Comparison of ENCODE assay signal across 20 cellular contexts in genomic region chr19:5889288-5889971, GRCh38. TPM values are rescaled to one million over a fixed set of nuclear protein-coding genes. Genes with fewer than 3 reads are reported as not detected.
DNase-seq lines count a peak whose midpoint lies in the region; ATAC-seq, FAIRE-seq and TF ChIP-seq lines count a peak whose summit lies in the region.
"Had no signal": no experiment of that assay in that cellular context is flagged by ENCODE, and none has a peak within 500 bp of the region (broad histone marks: within the 10 kb centered on the region; RNA-seq: fewer than 3 reads in every experiment).

No MANE protein-coding gene starts in this region.

- intact Hi-C loops in K562 (cut with micrococcal nuclease), result no loop called here
- intact Hi-C loops in Right ventricle myocardium superior (cut with DNase I), result no loop called here

- H3K27ac ChIP-seq in GM23248 (no peak overlapping the region), K562 (ENCODE audit: extremely low read depth, low read depth, low read length) (no peak overlapping the region), trophoblast cell (ENCODE audit: low read depth, low read length) (no peak overlapping the region)
- H3K27ac ChIP-seq: heart right ventricle had no signal

- H3K4me3 ChIP-seq in GM23248 (no peak overlapping the region), K562 (no peak overlapping the region), trophoblast cell (ENCODE audit: low read depth, low read length) (no peak overlapping the region)
- H3K4me3 ChIP-seq: heart right ventricle had no signal

- no peaks in the 10 kb centered on the region for H3F3A ChIP-seq in GM23248 (ENCODE audit: insufficient read depth)

- no peak overlapping the region for H3K4ac ChIP-seq in trophoblast cell (ENCODE audit: low read depth, low read length)

- TF ChIP-seq EP300 in K562 (IDR thresholded peaks at IDR 0.05; ENCODE audit: low read length), result no peak

- no peak overlapping the region for H3K18ac ChIP-seq in trophoblast cell (ENCODE audit: low read length)

- no peak overlapping the region for H2BK12ac ChIP-seq in trophoblast cell (ENCODE audit: low read length)

- H4K91ac ChIP-seq in trophoblast cell (ENCODE audit: low read depth, low read length), result no peak overlapping the region

- H3K9me3 ChIP-seq in GM23248 (ENCODE audit: low read depth) (no peaks in the 10 kb centered on the region), K562 (replicated peaks; ENCODE audit: control insufficient read depth, insufficient read depth, low read depth, low read length) (no peaks in the 10 kb centered on the region), trophoblast cell (ENCODE audit: insufficient read depth, low read depth, low read length) (no peaks in the 10 kb centered on the region)
- H3K9me3 ChIP-seq: heart right ventricle had no signal

- no peak overlapping the region for H3K23ac ChIP-seq in trophoblast cell (ENCODE audit: low read length)

- H3K4me2 ChIP-seq in GM23248 (ENCODE audit: unreplicated experiment), result no peak overlapping the region
- H3K4me2 ChIP-seq in K562 (ENCODE audit: insufficient read depth, low read length), result no peak overlapping the region
- no peak overlapping the region for H3K4me2 ChIP-seq in trophoblast cell (ENCODE audit: low read length)

- no peak for TF ChIP-seq CTCF in K562 (IDR thresholded peaks at IDR 0.05 in 2 of 3, conservative IDR thresholded peaks at IDR 0.05 in 1 of 3; ENCODE audit: insufficient read depth in 2 of 3, low read depth in 1 of 3, low read length in 3 of 3)

- ATAC-seq in K562, result no peak
- ATAC-seq in Right ventricle myocardium superior (ENCODE audit: poor library complexity), result no peak
- ATAC-seq: heart right ventricle; stimulated activated memory B cell treated with anti-CD40 and anti-IgM and Interleukin-4, amounts not matched to agents 10 μg/mL and 1 μg/mL and 100 μg/mL, for 72 hours had no signal

- TF ChIP-seq POLR2A in K562 (conservative IDR thresholded peaks at IDR 0.05) (0 out of 2 replicates have a peak, but pooled peaks have one; percentile 25), GM12892 (IDR thresholded peaks at IDR 0.05; ENCODE audit: low read depth, low read length) (no peak)

- BruUV-seq in K562 (replicated peaks; lab: Mats Ljungman, UMichigan), result no TSS peak

- H2BK5ac ChIP-seq in trophoblast cell (ENCODE audit: low read depth, low read length, poor library complexity), result no peak overlapping the region

- H3K79me2 ChIP-seq in GM23248 (ENCODE audit: insufficient read depth) (no peaks in the 10 kb centered on the region), K562 (ENCODE audit: control insufficient read depth, insufficient read depth, low read length) (no peaks in the 10 kb centered on the region), trophoblast cell (ENCODE audit: control insufficient read depth, insufficient read depth, low read length, poor library complexity) (no peaks in the 10 kb centered on the region)

- POLR2A ChIA-PET in K562 (lab: Yijun Ruan, JAX), result interaction anchor here (0.7 to 4.2 kb wide), 2 partner anchors 13 to 14 kb away, joined by 4 to 28 read pairs; partner anchors contain the start of genes NDUFA11 and VMAC

- in situ Hi-C loops in GM23248 (cut with MboI), result no loop called here
- in situ Hi-C loops in K562 (cut with MboI), result no loop called here

- H3K79me1 ChIP-seq in trophoblast cell (ENCODE audit: low read length), result no peaks in the 10 kb centered on the region

- H2AFZ ChIP-seq in GM23248 (no peak overlapping the region), K562 (ENCODE audit: low read depth, low read length) (no peak overlapping the region), trophoblast cell (ENCODE audit: insufficient read depth, low read length, poor library complexity) (no peak overlapping the region)

- no peak for FAIRE-seq in K562 (lab: Jason Lieb, UNC)
- no peak for FAIRE-seq in GM12892 (lab: Jason Lieb, UNC)
- FAIRE-seq: HTR-8/SVneo, urothelium cell line had no signal

- no peaks in the 10 kb centered on the region for H3K27me3 ChIP-seq in GM23248 (replicated peaks; ENCODE audit: insufficient read depth)
- H3K27me3 ChIP-seq in K562 (ENCODE audit: control insufficient read depth in 2 of 2, insufficient read depth in 2 of 2, low read length in 2 of 2), result no peaks in the 10 kb centered on the region
- H3K27me3 ChIP-seq in trophoblast cell (ENCODE audit: insufficient read depth, low read length), result no peaks in the 10 kb centered on the region

- peaks cover under 1% of the 10 kb centered on the region for H3K9me1 ChIP-seq in K562 (ENCODE audit: control insufficient read depth, insufficient read depth, low read length)

- CTCF ChIA-PET in K562 (lab: Yijun Ruan, JAX; ENCODE audit: low intra/inter-chr PET ratio), result interaction anchor here (0.6 kb wide), 1 partner anchor 220 kb away, joined by 4 read pairs; no protein-coding TSS in a partner anchor

- no peaks in the 10 kb centered on the region for H3K4me1 ChIP-seq in GM23248 (ENCODE audit: insufficient read depth)
- H3K4me1 ChIP-seq in K562 (replicated peaks in 1 of 2; ENCODE audit: control insufficient read depth in 2 of 2, insufficient read depth in 2 of 2, low read length in 2 of 2), result peaks cover 6 to 40% of the 10 kb centered on the region in 2 experiments
- peaks cover 0 to 2% of the 10 kb centered on the region in 2 experiments for H3K4me1 ChIP-seq in trophoblast cell (ENCODE audit: control insufficient read depth in 1 of 2, insufficient read depth in 2 of 2, low read length in 2 of 2)

- H3K9ac ChIP-seq in GM23248, result no peak overlapping the region
- peak overlapping the region in 1 of 2 experiments; percentile 20; a peak in 1 of 4 replicates for H3K9ac ChIP-seq in K562 (ENCODE audit: insufficient read depth in 1 of 2, low read depth in 2 of 2, low read length in 2 of 2)
- no peak overlapping the region for H3K9ac ChIP-seq in trophoblast cell (ENCODE audit: low read length)

- H4K12ac ChIP-seq in trophoblast cell (ENCODE audit: low read depth, low read length), result no peak overlapping the region

- H4K20me1 ChIP-seq in GM23248 (ENCODE audit: insufficient read depth) (no peaks in the 10 kb centered on the region), K562 (replicated peaks; ENCODE audit: control insufficient read depth, insufficient read depth, low read length) (peaks cover 9% of the 10 kb centered on the region; the same call in 1 of the 2 replicates)

- no peaks in the 10 kb centered on the region for H3K9me2 ChIP-seq in GM23248 (ENCODE audit: insufficient read depth)

- DNase-seq in GM23248, result peak; percentile 51
- DNase-seq in K562 (ENCODE audit: extremely low read depth in 1 of 4, low spot score in 3 of 4), result no peak
- DNase-seq in trophoblast cell, result peak; percentile 17 to 27
- no peak for DNase-seq in DMS79 treated with DMSO at 0.1 percent for 48 hours (lab: John Stamatoyannopoulos, UW)
- no peak for DNase-seq in Right ventricle myocardium superior
- DNase-seq in GM12892 (ENCODE audit: insufficient read length), result no peak
- DNase-seq: activated CD4-positive, CD25-positive, alpha-beta regulatory T cell; DMS 273 treated with DMSO at 0.1 percent for 48 hours; GOT3; heart right ventricle; NCI-H1930; NCI-H82 had no signal

- TF ChIP-seq RAD21 in K562 (CRISPR knock-in tag; conservative IDR thresholded peaks at IDR 0.05 in 1 of 2, IDR thresholded peaks at IDR 0.05 in 1 of 2), result no peak

- no peak overlapping the region for H3K14ac ChIP-seq in trophoblast cell (ENCODE audit: low read length)

- no peak overlapping the region for H4K8ac ChIP-seq in trophoblast cell (ENCODE audit: low read depth, low read length)

- H2BK120ac ChIP-seq in trophoblast cell (ENCODE audit: insufficient read depth, low read length, poor library complexity), result no peak overlapping the region

- no peaks in the 10 kb centered on the region for H3K36me3 ChIP-seq in GM23248 (ENCODE audit: low read depth)
- no peaks in the 10 kb centered on the region; the same call in 2 of the 3 replicates for H3K36me3 ChIP-seq in K562 (ENCODE audit: control insufficient read depth, insufficient read depth, low read length)
- H3K36me3 ChIP-seq in trophoblast cell (ENCODE audit: control insufficient read depth in 1 of 2, insufficient read depth in 2 of 2, low read length in 2 of 2), result peaks cover 2 to 4% of the 10 kb centered on the region in 2 experiments

- 31 to 32% methylated on average over 17 of the region's 17 CpGs for WGBS in GM23248 (ENCODE audit: low coverage in 1 of 2, low lambda C conversion rate in 2 of 2, missing lambda C conversion rate in 2 of 2), 2 experiments
- 22% methylated on average over 17 of the region's 17 CpGs for WGBS in K562 (ENCODE audit: insufficient coverage, low coverage, missing lambda C conversion rate)
- no CpG with 5 or more reads among the region's 17 CpGs for WGBS in trophoblast cell (ENCODE audit: extremely low coverage, insufficient coverage, insufficient read length)

- H2AK5ac ChIP-seq in trophoblast cell (ENCODE audit: low read length), result no peak overlapping the region

RNA-seq across cellular contexts. Expression of gene NDUFA11, which starts 14.2 kb away (rescaled TPM):
- total RNA-seq in GM23248 (2014; rRNA removed; shearing (Covaris generic)), result 215 and 231 TPM in 2 replicates
- polyA plus RNA-seq in GM23248 (2016; fragmentation: Nextera tagmentation; extraction: Ambion mirVana), result 585 and 588 TPM in 2 replicates
- 29.3 and 88.6 TPM in 2 replicates for total RNA-seq in K562 (2011; cell fraction: chromatin; rRNA removed; ENCODE audit: low replicate concordance)
- 66.7 and 67.1 TPM in 2 replicates for total RNA-seq in K562 (2011; cell fraction: nucleolus; rRNA removed)
- 50.4 and 52.5 TPM in 2 replicates for total RNA-seq in K562 (2011; cell fraction: nucleoplasm; rRNA removed)
- 367 and 490 TPM in 2 replicates for total RNA-seq in K562 (2014; rRNA removed)
- 42.7 and 63.3 TPM in 2 replicates for total RNA-seq in K562 (2014; rRNA removed; fragmentation: Illumina TruSeq; extraction: Trizol)
- 268 and 274 TPM in 2 replicates for total RNA-seq in K562 (2015; rRNA removed; fragmentation: Illumina TruSeq; extraction: Trizol)
- 335 and 348 TPM in 2 replicates for total RNA-seq in K562 (2021)
- polyA plus RNA-seq in K562 (2011; rRNA removed), result 84.9 and 133 TPM in 2 replicates
- polyA plus RNA-seq in K562 (2011; cell fraction: cytosol; rRNA removed), result 461 and 1,752 TPM in 2 replicates
- polyA plus RNA-seq in K562 (2011; cell fraction: nucleus; rRNA removed), result 140 and 189 TPM in 2 replicates
- 302 and 461 TPM in 2 replicates for polyA plus RNA-seq in K562 (2012)
- 307 and 475 TPM in 2 replicates for polyA plus RNA-seq in K562 (2014; fragmentation: Illumina TruSeq; extraction: Trizol)
- polyA plus RNA-seq in K562 (2014; fragmentation: Nextera tagmentation; extraction: Ambion mirVana), result 100 to 1,000 TPM; 212 to 249 TPM
- 321 and 486 TPM in 2 replicates for polyA plus RNA-seq in K562 (2014; rRNA removed)
- polyA minus RNA-seq in K562 (2011; rRNA and poly(A)+ RNA removed), result 9.3 and 16.9 TPM in 2 replicates
- 41.1 and 45.0 TPM in 2 replicates for polyA minus RNA-seq in K562 (2011; cell fraction: cytosol; rRNA and poly(A)+ RNA removed)
- 13.3 and 13.9 TPM in 2 replicates for polyA minus RNA-seq in K562 (2011; cell fraction: nucleus; rRNA and poly(A)+ RNA removed)
- polyA plus RNA-seq in trophoblast cell (2013), result 291 and 293 TPM in 2 replicates
- total RNA-seq in Right ventricle myocardium superior, result 606 TPM
- polyA plus RNA-seq in GM12892 (2012; ENCODE audit: missing spikeins), result 163 TPM

RNA-seq across cellular contexts. Expression of gene VMAC, which starts 15.2 kb away (rescaled TPM):
- total RNA-seq in GM23248 (2014; rRNA removed; shearing (Covaris generic)), result 3.8 and 4.4 TPM in 2 replicates
- polyA plus RNA-seq in GM23248 (2016; fragmentation: Nextera tagmentation; extraction: Ambion mirVana) (1.8 and 2.1 TPM in 2 replicates), K562 (2011; rRNA removed) (1.0 and 1.9 TPM in 2 replicates), K562 (2014; fragmentation: Illumina TruSeq; extraction: Trizol) (0.86 and 1.3 TPM in 2 replicates), K562 (2014; fragmentation: Nextera tagmentation; extraction: Ambion mirVana) (under 1 TPM; 0.03 to 0.06 TPM), K562 (2014; rRNA removed) (1.9 and 3.4 TPM in 2 replicates)
- 3.3 and 9.9 TPM in 2 replicates for total RNA-seq in K562 (2011; cell fraction: chromatin; rRNA removed; ENCODE audit: low replicate concordance)
- total RNA-seq in K562 (2011; cell fraction: nucleolus; rRNA removed), result 7.8 and 8.7 TPM in 2 replicates
- total RNA-seq in K562 (2011; cell fraction: nucleoplasm; rRNA removed), result 5.2 and 5.6 TPM in 2 replicates
- total RNA-seq in K562 (2014; rRNA removed) (1.9 and 3.1 TPM in 2 replicates), K562 (2014; rRNA removed; fragmentation: Illumina TruSeq; extraction: Trizol) (0.89 and 1.1 TPM in 2 replicates), K562 (2015; rRNA removed; fragmentation: Illumina TruSeq; extraction: Trizol) (0.76 and 1.1 TPM in 2 replicates), K562 (2021) (2.1 and 2.3 TPM in 2 replicates), Right ventricle myocardium superior (2.1 TPM)
- polyA plus RNA-seq in K562 (2011; cell fraction: cytosol; rRNA removed), result 2.2 and 2.7 TPM in 2 replicates
- 4.0 and 5.0 TPM in 2 replicates for polyA plus RNA-seq in K562 (2011; cell fraction: nucleus; rRNA removed)
- 1.1 and 2.2 TPM in 2 replicates for polyA plus RNA-seq in K562 (2012)
- 0.77 and 0.84 TPM in 2 replicates for polyA minus RNA-seq in K562 (2011; rRNA and poly(A)+ RNA removed)
- 0.57 and 0.73 TPM in 2 replicates for polyA minus RNA-seq in K562 (2011; cell fraction: cytosol; rRNA and poly(A)+ RNA removed)
- 1.3 and 1.8 TPM in 2 replicates for polyA minus RNA-seq in K562 (2011; cell fraction: nucleus; rRNA and poly(A)+ RNA removed)
- 3.1 and 3.2 TPM in 2 replicates for polyA plus RNA-seq in trophoblast cell (2013)
- polyA plus RNA-seq in GM12892 (2012; ENCODE audit: missing spikeins), result 1.9 TPM

RNA-seq across cellular contexts. Expression of gene FUT5, which starts 19.1 kb away (rescaled TPM):
- total RNA-seq in GM23248 (2014; rRNA removed; shearing (Covaris generic)), result not detected in 2 replicates
- polyA plus RNA-seq in GM23248 (2016; fragmentation: Nextera tagmentation; extraction: Ambion mirVana) (not detected in 2 replicates), K562 (2011; rRNA removed) (not detected in 2 replicates), K562 (2014; fragmentation: Illumina TruSeq; extraction: Trizol) (not detected in 2 replicates), K562 (2014; fragmentation: Nextera tagmentation; extraction: Ambion mirVana) (not detected), K562 (2014; rRNA removed) (not detected in 2 replicates)
- not detected in 2 replicates for total RNA-seq in K562 (2011; cell fraction: chromatin; rRNA removed; ENCODE audit: low replicate concordance)
- total RNA-seq in K562 (2011; cell fraction: nucleolus; rRNA removed), result 0.17 TPM in 1 of 2 replicates, not detected in the other
- total RNA-seq in K562 (2011; cell fraction: nucleoplasm; rRNA removed), result not detected in 2 replicates
- total RNA-seq in K562 (2014; rRNA removed) (not detected in 2 replicates), K562 (2014; rRNA removed; fragmentation: Illumina TruSeq; extraction: Trizol) (not detected in 2 replicates), K562 (2015; rRNA removed; fragmentation: Illumina TruSeq; extraction: Trizol) (not detected in 2 replicates), K562 (2021) (not detected in 2 replicates), Right ventricle myocardium superior (not detected)
- polyA plus RNA-seq in K562 (2011; cell fraction: cytosol; rRNA removed), result not detected in 2 replicates
- polyA plus RNA-seq in K562 (2011; cell fraction: nucleus; rRNA removed), result not detected in 2 replicates
- not detected in 2 replicates for polyA plus RNA-seq in K562 (2012)
- polyA minus RNA-seq in K562 (2011; rRNA and poly(A)+ RNA removed), result not detected in 2 replicates
- polyA minus RNA-seq in K562 (2011; cell fraction: cytosol; rRNA and poly(A)+ RNA removed), result not detected in 2 replicates
- not detected in 2 replicates for polyA minus RNA-seq in K562 (2011; cell fraction: nucleus; rRNA and poly(A)+ RNA removed)
- 0.04 TPM in 2 replicates for polyA plus RNA-seq in trophoblast cell (2013)
- polyA plus RNA-seq in GM12892 (2012; ENCODE audit: missing spikeins), result not detected
- total RNA-seq: epithelial cell of proximal tubule; kidney epithelial cell; RPMI7951; T-helper 1 cell treated with Interleukin-12 subunit alpha and Interleukin-12 subunit beta and Interleukin-4 antibody, amounts not matched to agents 30 ng/mL and 1 ng/mL, for 36 hours had no signal
- polyA plus RNA-seq: BJ, heart right ventricle had no signal

RNA-seq across cellular contexts. Expression of gene CAPS, which starts 24.6 kb away (rescaled TPM):
- total RNA-seq in GM23248 (2014; rRNA removed; shearing (Covaris generic)), result 5.1 and 16.1 TPM in 2 replicates
- polyA plus RNA-seq in GM23248 (2016; fragmentation: Nextera tagmentation; extraction: Ambion mirVana) (6.7 and 7.0 TPM in 2 replicates), K562 (2011; rRNA removed) (1.0 and 2.4 TPM in 2 replicates), K562 (2014; fragmentation: Illumina TruSeq; extraction: Trizol) (0.59 and 1.0 TPM in 2 replicates), K562 (2014; fragmentation: Nextera tagmentation; extraction: Ambion mirVana) (under 1 TPM; 0.15 TPM), K562 (2014; rRNA removed) (2.7 and 3.1 TPM in 2 replicates)
- 3.5 and 9.3 TPM in 2 replicates for total RNA-seq in K562 (2011; cell fraction: chromatin; rRNA removed; ENCODE audit: low replicate concordance)
- total RNA-seq in K562 (2011; cell fraction: nucleolus; rRNA removed), result 6.8 and 8.0 TPM in 2 replicates
- total RNA-seq in K562 (2011; cell fraction: nucleoplasm; rRNA removed), result 3.4 and 3.8 TPM in 2 replicates
- total RNA-seq in K562 (2014; rRNA removed) (2.4 and 4.0 TPM in 2 replicates), K562 (2014; rRNA removed; fragmentation: Illumina TruSeq; extraction: Trizol) (0.61 and 0.62 TPM in 2 replicates), K562 (2015; rRNA removed; fragmentation: Illumina TruSeq; extraction: Trizol) (0.91 and 1.7 TPM in 2 replicates), K562 (2021) (1.7 and 2.2 TPM in 2 replicates), Right ventricle myocardium superior (3.4 TPM)
- polyA plus RNA-seq in K562 (2011; cell fraction: cytosol; rRNA removed), result 2.7 and 2.8 TPM in 2 replicates
- polyA plus RNA-seq in K562 (2011; cell fraction: nucleus; rRNA removed), result 5.7 and 7.4 TPM in 2 replicates
- 1.5 and 4.5 TPM in 2 replicates for polyA plus RNA-seq in K562 (2012)
- 0.42 and 0.54 TPM in 2 replicates for polyA minus RNA-seq in K562 (2011; rRNA and poly(A)+ RNA removed)
- polyA minus RNA-seq in K562 (2011; cell fraction: cytosol; rRNA and poly(A)+ RNA removed), result 1.1 and 1.4 TPM in 2 replicates
- polyA minus RNA-seq in K562 (2011; cell fraction: nucleus; rRNA and poly(A)+ RNA removed), result 1.00 and 1.8 TPM in 2 replicates
- 3.7 and 3.8 TPM in 2 replicates for polyA plus RNA-seq in trophoblast cell (2013)
- polyA plus RNA-seq in GM12892 (2012; ENCODE audit: missing spikeins), result 2.0 TPM

RNA-seq across cellular contexts. Expression of gene FUT3, which starts 38.2 kb away (rescaled TPM):
- not detected in 2 replicates for total RNA-seq in GM23248 (2014; rRNA removed; shearing (Covaris generic))
- polyA plus RNA-seq in GM23248 (2016; fragmentation: Nextera tagmentation; extraction: Ambion mirVana) (not detected in 2 replicates), K562 (2011; rRNA removed) (not detected in 2 replicates), K562 (2014; fragmentation: Illumina TruSeq; extraction: Trizol) (not detected in 2 replicates), K562 (2014; fragmentation: Nextera tagmentation; extraction: Ambion mirVana) (not detected), K562 (2014; rRNA removed) (not detected in 2 replicates)
- total RNA-seq in K562 (2011; cell fraction: chromatin; rRNA removed; ENCODE audit: low replicate concordance), result 0.32 TPM in 1 of 2 replicates, not detected in the other
- total RNA-seq in K562 (2011; cell fraction: nucleolus; rRNA removed), result not detected in 2 replicates
- not detected in 2 replicates for total RNA-seq in K562 (2011; cell fraction: nucleoplasm; rRNA removed)
- total RNA-seq in K562 (2014; rRNA removed) (0.29 TPM in 1 of 2 replicates, not detected in the other), K562 (2014; rRNA removed; fragmentation: Illumina TruSeq; extraction: Trizol) (not detected in 2 replicates), K562 (2015; rRNA removed; fragmentation: Illumina TruSeq; extraction: Trizol) (not detected in 2 replicates), K562 (2021) (0.09 TPM in 1 of 2 replicates, not detected in the other), Right ventricle myocardium superior (not detected)
- not detected in 2 replicates for polyA plus RNA-seq in K562 (2011; cell fraction: cytosol; rRNA removed)
- polyA plus RNA-seq in K562 (2011; cell fraction: nucleus; rRNA removed), result not detected in 2 replicates
- polyA plus RNA-seq in K562 (2012), result 0.32 TPM in 1 of 2 replicates, not detected in the other
- not detected in 2 replicates for polyA minus RNA-seq in K562 (2011; rRNA and poly(A)+ RNA removed)
- not detected in 2 replicates for polyA minus RNA-seq in K562 (2011; cell fraction: cytosol; rRNA and poly(A)+ RNA removed)
- polyA minus RNA-seq in K562 (2011; cell fraction: nucleus; rRNA and poly(A)+ RNA removed), result not detected in 2 replicates
- 0.41 and 0.47 TPM in 2 replicates for polyA plus RNA-seq in trophoblast cell (2013)
- 0.81 TPM for polyA plus RNA-seq in GM12892 (2012; ENCODE audit: missing spikeins)
- total RNA-seq: heart right ventricle; RPMI7951; T-helper 1 cell treated with Interleukin-12 subunit alpha and Interleukin-12 subunit beta and Interleukin-4 antibody, amounts not matched to agents 30 ng/mL and 1 ng/mL, for 36 hours had no signal
- polyA plus RNA-seq: BJ had no signal

Comparison
In these comparisons a context has a peak if more than half of its experiments do, and no peak if none do; other contexts are left out.
1. DNase-seq: peak in GM23248 (single experiment) and trophoblast cell (2 of 2); none in K562 (0 of 4), DMS79 treated with DMSO at 0.1 percent for 48 hours (single experiment), Right ventricle myocardium superior (single experiment) and GM12892 (single experiment).